8 cellular contexts compared by ENCODE assay signal in genomic region chr7:139645572-139646523, GRCh38.
DNase-seq lines count a peak whose midpoint lies in the region; ATAC-seq, FAIRE-seq and TF ChIP-seq lines count a peak whose summit lies in the region.

No MANE protein-coding gene starts in this region.

- POLR2A ChIA-PET in A673 (lab: Charles Lee; ENCODE audit: low non-redundant PET) = no interaction called here

- H3K4me2 ChIP-seq in GM23338 = no peak overlapping the region

- H3K4me3 Mint-ChIP-seq in GM23338 = no peak overlapping the region

- no peak for FAIRE-seq in kidney (lab: Jason Lieb, UNC)

- H3K36me3 ChIP-seq in A673 (ENCODE audit: insufficient read depth, low read length, poor library complexity, severe bottlenecking) = no peaks in the 10 kb centered on the region
- no peaks in the 10 kb centered on the region for H3K36me3 ChIP-seq in GM23338 (ENCODE audit: insufficient read depth)
- H3K36me3 ChIP-seq in kidney (ENCODE audit: control insufficient read depth in 1 of 2, insufficient read depth in 2 of 2, low read length in 2 of 2) = peaks cover 0 to 5% of the 10 kb centered on the region in 2 donors

- H3K27me3 ChIP-seq in A673 (replicated peaks; ENCODE audit: insufficient read depth, low read depth, low read length, poor library complexity) (no peaks in the 10 kb centered on the region), GM23338 (ENCODE audit: insufficient read depth) (no peaks in the 10 kb centered on the region)

- DNase-seq in A673 (ENCODE audit: low spot score) (peak; percentile 87), GM23338 (ENCODE audit: low spot score) (peak; percentile 97), NCI-H2227 treated with DMSO at 0.1 percent for 48 hours (lab: John Stamatoyannopoulos, UW) (peak; percentile 74), cardiac fibroblast (ENCODE audit: low read depth in 2 of 2) (peak; percentile 90 to 92), kidney (peak; percentile 85)
- peak; percentile 67 to 82 (median 74) for DNase-seq in activated CD4-positive, CD25-positive, alpha-beta regulatory T cell (lab: John Stamatoyannopoulos, UW)
- DNase-seq in stimulated activated CD4-positive, alpha-beta T cell treated with anti-CD3 and anti-CD28 coated beads, Interleukin-1b, Interleukin-23, amount 100 ng/mL, for 1 hour (ENCODE audit: low read depth in 2 of 2) = peak; percentile 67 to 74

- H3K79me2 ChIP-seq in GM23338 (replicated peaks; ENCODE audit: insufficient read depth) = no peaks in the 10 kb centered on the region

- no peak overlapping the region for H2AFZ ChIP-seq in GM23338

- CTCF ChIA-PET in A673 (lab: Charles Lee) = interaction anchor here (0.6 to 1.2 kb wide), 7 partner anchors 8 to 678 kb away, joined by 3 to 12 read pairs (median 3); no protein-coding TSS in a partner anchor

- ATAC-seq in GM23338 (peak; percentile 81), GM19328 (IDR thresholded peaks at IDR 0.05; ENCODE audit: unreplicated experiment) (no peak)

- no peaks in the 10 kb centered on the region; the same call in 1 of the 2 replicates for H4K20me1 ChIP-seq in GM23338 (replicated peaks; ENCODE audit: insufficient read depth)

- no peaks in the 10 kb centered on the region for H3K9me3 Mint-ChIP-seq in GM23338

- H3K4me1 ChIP-seq in A673 (ENCODE audit: insufficient read depth, low read length, poor library complexity, severe bottlenecking) (no peaks in the 10 kb centered on the region), GM23338 (ENCODE audit: insufficient read depth) (peaks cover 24% of the 10 kb centered on the region), kidney (ENCODE audit: control insufficient read depth in 1 of 2, insufficient read depth in 1 of 2, low read depth in 1 of 2, low read length in 2 of 2) (peaks cover 19 to 20% of the 10 kb centered on the region in 2 donors)

- peaks cover 34% of the 10 kb centered on the region for H3K4me1 Mint-ChIP-seq in GM23338

- H3K27me3 Mint-ChIP-seq in GM23338 (ENCODE audit: insufficient read depth, low read depth, poor library complexity) = peaks cover 13% of the 10 kb centered on the region

- no TSS peak for BruUV-seq in A673 (replicated peaks; lab: Mats Ljungman, UMichigan)

- TF ChIP-seq CTCF in A673 (conservative IDR thresholded peaks at IDR 0.05; ENCODE audit: low read depth, low read length) (peak; percentile 89), GM23338 (conservative IDR thresholded peaks at IDR 0.05; ENCODE audit: low read depth in 2 of 2) (peak; percentile 93 to 98), cardiac fibroblast (IDR thresholded peaks at IDR 0.05; ENCODE audit: low read depth, low read length) (peak; percentile 87), kidney (IDR thresholded peaks at IDR 0.05; ENCODE audit: borderline replicate concordance, extremely low read depth, insufficient read depth) (peak; percentile 94)

- H3K9ac ChIP-seq in kidney (ENCODE audit: low read length in 2 of 2) = no peak overlapping the region

- H3K9me3 ChIP-seq in A673 (ENCODE audit: low read depth, low read length, poor library complexity, severe bottlenecking) (no peaks in the 10 kb centered on the region), kidney (ENCODE audit: control insufficient read depth in 1 of 2, low read length in 2 of 2) (no peaks in the 10 kb centered on the region)

- H3K4me3 ChIP-seq in A673 (ENCODE audit: low read depth, low read length, poor library complexity, severe bottlenecking) = no peak overlapping the region
- no peak overlapping the region for H3K4me3 ChIP-seq in GM23338
- H3K4me3 ChIP-seq in cardiac fibroblast (replicated peaks in 1 of 2; ENCODE audit: low read depth in 2 of 2, low read length in 2 of 2) = no peak overlapping the region
- no peak overlapping the region for H3K4me3 ChIP-seq in kidney (ENCODE audit: low read length in 2 of 2)

- H3K9me2 ChIP-seq in GM23338 (ENCODE audit: insufficient read depth) = no peaks in the 10 kb centered on the region

- H3K36me3 Mint-ChIP-seq in GM23338 (ENCODE audit: low read depth) = no peaks in the 10 kb centered on the region

- intact Hi-C loops in A673 (cut with micrococcal nuclease; ENCODE audit: unreplicated experiment) (loop anchor here (1.0 to 5.0 kb wide), 2 partner anchors 131 to 356 kb away; partner anchors contain the start of gene HIPK2), kidney (cut with DNase I) (loop anchor here (10.0 kb wide), 2 partner anchors 119 to 359 kb away; no protein-coding TSS in a partner anchor)

- H3K27ac Mint-ChIP-seq in GM23338 = no peak overlapping the region

- no peaks in the 10 kb centered on the region for H3F3A ChIP-seq in GM23338 (replicated peaks; ENCODE audit: low read depth)

- H3K27ac ChIP-seq in A673 (ENCODE audit: low read depth, low read length, poor library complexity, severe bottlenecking) = no peak overlapping the region
- no peak overlapping the region for H3K27ac ChIP-seq in GM23338 (ENCODE audit: low read depth)
- H3K27ac ChIP-seq in kidney (ENCODE audit: low read depth in 2 of 2, low read length in 2 of 2) = peak overlapping the region; percentile 44 to 60

TF ChIP-seq in GM23338, 12 proteins besides CTCF, POLR2A, EP300 and RAD21 (continues in another document):
- TF ChIP-seq ZNF331 (CRISPR knock-in tag; IDR thresholded peaks at IDR 0.05; ENCODE audit: low read depth) (no peak), JUNB (IDR thresholded peaks at IDR 0.05; ENCODE audit: unreplicated experiment) (no peak), STAT1 (IDR thresholded peaks at IDR 0.05; ENCODE audit: unreplicated experiment) (no peak), ZNF462 (CRISPR knock-in tag; IDR thresholded peaks at IDR 0.05) (no peak), EZH2phosphoT487 (IDR thresholded peaks at IDR 0.05; ENCODE audit: unreplicated experiment) (no peak), EZH2 (IDR thresholded peaks at IDR 0.05; ENCODE audit: low read depth, unreplicated experiment) (no peak)

Comparison
In these comparisons a context has a peak if more than half of its experiments do, and no peak if none do; other contexts are left out.
1. H3K27ac ChIP-seq: peak in kidney (2 of 2); none in A673 (single experiment) and GM23338 (single experiment).
2. Peak in every context shown above with its lines, with median percentiles within 50 percentile points of each other: DNase-seq and CTCF ChIP-seq.